9 cellular contexts compared by ENCODE assay signal in genomic region chr2:159497857-159498256, GRCh38.
DNase-seq lines count a peak whose midpoint lies in the region; ATAC-seq and TF ChIP-seq lines count a peak whose summit lies in the region.
"Had no signal": no experiment of that assay in that cellular context is flagged by ENCODE, and none has a peak within 500 bp of the region (broad histone marks: within the 10 kb centered on the region; RNA-seq: fewer than 3 reads in every experiment).

No MANE protein-coding gene starts in this region.

- no peaks in the 10 kb centered on the region for H3K9me3 ChIP-seq in CD4-positive, alpha-beta memory T cell (ENCODE audit: control insufficient read depth in 1 of 2, low read length in 2 of 2)
- H3K9me3 ChIP-seq in Loucy (ENCODE audit: insufficient read depth, low read depth, low read length) (peaks cover 4% of the 10 kb centered on the region; the same call in 1 of the 2 replicates), mucosa of rectum (ENCODE audit: control insufficient read depth in 2 of 2, low read length in 2 of 2) (no peaks in the 10 kb centered on the region), prostate gland (no peaks in the 10 kb centered on the region)

- H3K4me3 Mint-ChIP-seq in CD4-positive, alpha-beta memory T cell = no peak overlapping the region
- no peak overlapping the region for H3K4me3 Mint-ChIP-seq in MCF 10A (ENCODE audit: unreplicated experiment)

- peaks cover 14 to 23% of the 10 kb centered on the region in 2 donors for H3K36me3 Mint-ChIP-seq in CD4-positive, alpha-beta memory T cell
- peaks cover 5% of the 10 kb centered on the region for H3K36me3 Mint-ChIP-seq in MCF 10A (ENCODE audit: insufficient read depth, unreplicated experiment)

- ATAC-seq in GM18519 (IDR thresholded peaks at IDR 0.05; ENCODE audit: low FRiP score, unreplicated experiment) = no peak

- no peaks in the 10 kb centered on the region for H3K79me2 ChIP-seq in Loucy (ENCODE audit: insufficient read depth, low read length)

- H3K36me3 ChIP-seq in CD4-positive, alpha-beta memory T cell (ENCODE audit: insufficient read depth, low read length) = no peaks in the 10 kb centered on the region
- 0 out of 2 replicates have a peak, but pooled peaks cover 3% of the 10 kb centered on the region for H3K36me3 ChIP-seq in Loucy (ENCODE audit: insufficient read depth, low read length)
- H3K36me3 ChIP-seq in mucosa of rectum (ENCODE audit: control insufficient read depth in 2 of 2, insufficient read depth in 2 of 2, low read length in 2 of 2) = no peaks in the 10 kb centered on the region
- no peaks in the 10 kb centered on the region for H3K36me3 ChIP-seq in prostate gland

- peaks cover 13% of the 10 kb centered on the region; the same call in 1 of the 2 replicates for H3F3A ChIP-seq in Loucy (ENCODE audit: low read depth)

- H3K27me3 Mint-ChIP-seq in CD4-positive, alpha-beta memory T cell = no peaks in the 10 kb centered on the region
- no peaks in the 10 kb centered on the region for H3K27me3 Mint-ChIP-seq in MCF 10A (ENCODE audit: insufficient read depth, unreplicated experiment)

- no peak overlapping the region for H2AFZ ChIP-seq in Loucy (ENCODE audit: low read length)

- H3K9ac ChIP-seq in Loucy (ENCODE audit: low read depth, low read length, poor library complexity, severe bottlenecking) = no peak overlapping the region
- no peak overlapping the region for H3K9ac ChIP-seq in mucosa of rectum (ENCODE audit: low read depth in 1 of 2, low read length in 2 of 2)

- CTCF ChIA-PET in CD4-positive, alpha-beta memory T cell (lab: Charles Lee; ENCODE audit: partially characterized antibody) = interaction anchor here (1.1 kb wide), 1 partner anchor 18 kb away, joined by 5 read pairs; no protein-coding TSS in a partner anchor
- CTCF ChIA-PET in MCF 10A (lab: Yijun Ruan, JAX) = no interaction called here

- H3K4me1 Mint-ChIP-seq in CD4-positive, alpha-beta memory T cell = peaks cover 10 to 18% (median 14%) of the 10 kb centered on the region in 4 donors
- peaks cover 9% of the 10 kb centered on the region for H3K4me1 Mint-ChIP-seq in MCF 10A (ENCODE audit: insufficient read depth, unreplicated experiment)

- H3K4me3 ChIP-seq in CD4-positive, alpha-beta memory T cell (ENCODE audit: low read length in 2 of 2) = no peak overlapping the region
- peak overlapping the region; percentile 37 for H3K4me3 ChIP-seq in Loucy (ENCODE audit: low read length, poor library complexity, severe bottlenecking)
- no peak overlapping the region for H3K4me3 ChIP-seq in mucosa of rectum (ENCODE audit: low read length in 2 of 2)
- no peak overlapping the region for H3K4me3 ChIP-seq in prostate gland

- in situ Hi-C loops in KBM-7 (cut with MboI; ENCODE audit: low pct_unique_long_range_greater_than_20kb, low sequenced_read_pairs) = no loop called here

- no peaks in the 10 kb centered on the region for H3K27me3 ChIP-seq in CD4-positive, alpha-beta memory T cell (ENCODE audit: insufficient read depth, low read length)
- H3K27me3 ChIP-seq in Loucy (ENCODE audit: insufficient read depth, low read length, poor library complexity, severe bottlenecking) (no peaks in the 10 kb centered on the region), mucosa of rectum (ENCODE audit: control insufficient read depth in 2 of 2, insufficient read depth in 2 of 2, low read length in 2 of 2) (no peaks in the 10 kb centered on the region), prostate gland (replicated peaks; ENCODE audit: insufficient read depth) (no peaks in the 10 kb centered on the region)

- peaks cover 15% of the 10 kb centered on the region for H3K4me1 ChIP-seq in CD4-positive, alpha-beta memory T cell (ENCODE audit: insufficient read depth, low read length)
- peaks cover 14% of the 10 kb centered on the region for H3K4me1 ChIP-seq in Loucy (ENCODE audit: insufficient read depth, low read length, poor library complexity, severe bottlenecking)
- H3K4me1 ChIP-seq in mucosa of rectum (ENCODE audit: control insufficient read depth in 2 of 2, insufficient read depth in 2 of 2, low read length in 2 of 2) = peaks cover 3 to 5% of the 10 kb centered on the region in 2 donors
- H3K4me1 ChIP-seq in prostate gland (replicated peaks) = no peaks in the 10 kb centered on the region

- TF ChIP-seq POLR2A in prostate gland (IDR thresholded peaks at IDR 0.05) = no peak

- H3K9me2 ChIP-seq in Loucy (replicated peaks; ENCODE audit: low read depth, low read length) = no peaks in the 10 kb centered on the region

- DNase-seq in CD4-positive, alpha-beta memory T cell = no peak
- no peak for DNase-seq in MCF 10A (ENCODE audit: unreplicated experiment)
- no peak for DNase-seq in cerebellum (ENCODE audit: low spot score)
- no peak for DNase-seq in prostate gland (ENCODE audit: low spot score)
- DNase-seq in KBM-7 = no peak
- DNase-seq: NCI-H2029 treated with DMSO at 0.1 percent for 48 hours had no signal

- peak overlapping the region in 4 of 7 donors; percentile 26 to 82 (median 48) for H3K27ac Mint-ChIP-seq in CD4-positive, alpha-beta memory T cell
- peak overlapping the region; percentile 32 for H3K27ac Mint-ChIP-seq in MCF 10A (ENCODE audit: low read depth, unreplicated experiment)

- peaks cover 0 to 16% (median 9%) of the 10 kb centered on the region in 8 donors for H3K9me3 Mint-ChIP-seq in CD4-positive, alpha-beta memory T cell
- no peaks in the 10 kb centered on the region for H3K9me3 Mint-ChIP-seq in MCF 10A (ENCODE audit: unreplicated experiment)

- POLR2A ChIA-PET in CD4-positive, alpha-beta memory T cell (lab: Charles Lee; ENCODE audit: partially characterized antibody) = interaction anchor here (0.8 kb wide), 1 partner anchor 214 kb away, joined by 4 read pairs; no protein-coding TSS in a partner anchor
- POLR2A ChIA-PET in MCF 10A (lab: Yijun Ruan, JAX) = interaction anchor here (0.6 to 1.6 kb wide), 4 partner anchors 8 to 115 kb away, joined by 3 read pairs; no protein-coding TSS in a partner anchor

- no peak overlapping the region for H3K27ac ChIP-seq in CD4-positive, alpha-beta memory T cell (ENCODE audit: low read depth, low read length)
- peak overlapping the region; percentile 25 to 78 for H3K27ac ChIP-seq in mucosa of rectum (ENCODE audit: low read depth in 2 of 2, low read length in 2 of 2)
- no peak overlapping the region for H3K27ac ChIP-seq in prostate gland

- H3K4me2 ChIP-seq in Loucy (ENCODE audit: low read depth, low read length, poor library complexity, severe bottlenecking) = peak overlapping the region; percentile 65

- H4K20me1 ChIP-seq in Loucy (ENCODE audit: insufficient read depth, low read length, poor library complexity, severe bottlenecking) = no peaks in the 10 kb centered on the region

- BruUV-seq in MCF 10A (replicated peaks; lab: Mats Ljungman, UMichigan) = no TSS peak

- TF ChIP-seq CTCF in Loucy (conservative IDR thresholded peaks at IDR 0.05; ENCODE audit: low read length) (no peak), MCF 10A (IDR thresholded peaks at IDR 0.05; ENCODE audit: unreplicated experiment) (no peak), prostate gland (IDR thresholded peaks at IDR 0.05) (no peak)

- WGBS in prostate gland = 63% methylated on average over 2 of the region's 2 CpGs

- intact Hi-C loops in CD4-positive, alpha-beta memory T cell (cut with micrococcal nuclease) = no loop called here
- intact Hi-C loops in MCF 10A (cut with micrococcal nuclease) = no loop called here
- intact Hi-C loops in prostate gland (cut with DNase I) = no loop called here

Comparison
In these comparisons a context has a peak if more than half of its experiments do, and no peak if none do; other contexts are left out.
1. H3K27ac ChIP-seq: peak in mucosa of rectum (2 of 2); none in CD4-positive, alpha-beta memory T cell (single experiment) and prostate gland (0 of 2).